Comparison of ENCODE assay signal across 8 cellular contexts in the genomic region with DNA sequence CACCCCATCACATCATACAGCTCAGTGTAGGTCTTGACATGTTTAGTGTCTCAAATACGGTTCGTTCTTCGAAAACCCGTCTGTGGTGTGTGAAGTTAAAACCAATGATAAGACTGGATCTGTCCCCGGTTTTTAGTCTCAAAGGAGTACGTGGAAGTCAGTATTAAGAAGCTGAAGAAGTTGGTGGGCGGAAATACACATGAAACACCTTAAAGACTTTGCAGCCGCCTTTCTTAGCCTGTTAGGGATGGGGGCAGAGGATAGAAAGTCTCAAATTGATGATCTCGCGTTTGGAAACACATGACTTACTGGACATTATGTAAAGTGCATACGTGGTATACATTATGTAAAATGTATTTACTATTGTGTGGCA. TPM values are rescaled to one million over a fixed set of nuclear protein-coding genes. Genes with fewer than 3 reads are reported as not detected.
DNase-seq lines count a peak whose midpoint lies in the region; ATAC-seq and TF ChIP-seq lines count a peak whose summit lies in the region.

No MANE protein-coding gene starts in this region.

- peak overlapping the region; percentile 83 to 95 for H3K4me3 ChIP-seq in ascending aorta
- H3K4me3 ChIP-seq in liver (ENCODE audit: low read depth in 1 of 3, low read length in 3 of 3) = peak overlapping the region; percentile 94 to 98 (median 95)
- peak overlapping the region; percentile 91 to 100 (median 98) for H3K4me3 ChIP-seq in transverse colon

- no peak for TF ChIP-seq POLR2A in transverse colon (IDR thresholded peaks at IDR 0.05)

- no peaks in the 10 kb centered on the region for H3K27me3 Mint-ChIP-seq in activated T-cell treated with anti-CD3 and anti-CD28 coated beads, Interleukin-2, amount 50 U/mL, for 72 hours (ENCODE audit: low read depth)

- no peak for TF ChIP-seq EP300 in transverse colon (IDR thresholded peaks at IDR 0.05; ENCODE audit: low read depth)

- H3K9me3 Mint-ChIP-seq in activated T-cell treated with anti-CD3 and anti-CD28 coated beads, Interleukin-2, amount 50 U/mL, for 72 hours = no peaks in the 10 kb centered on the region

- H3K4me1 Mint-ChIP-seq in activated T-cell treated with anti-CD3 and anti-CD28 coated beads, Interleukin-2, amount 50 U/mL, for 72 hours (ENCODE audit: low read depth) = peaks cover 61% of the 10 kb centered on the region

- peak overlapping the region; percentile 92 for H3K27ac Mint-ChIP-seq in activated T-cell treated with anti-CD3 and anti-CD28 coated beads, Interleukin-2, amount 50 U/mL, for 72 hours

- no peak for TF ChIP-seq CTCF in ascending aorta (IDR thresholded peaks at IDR 0.05)
- no peak for TF ChIP-seq CTCF in liver (IDR thresholded peaks at IDR 0.05; ENCODE audit: low read depth, low read length, missing input control)
- no peak for TF ChIP-seq CTCF in transverse colon (IDR thresholded peaks at IDR 0.05)

- no peak for DNase-seq in activated T-cell treated with anti-CD3 and anti-CD28 coated beads, Interleukin-2, amount 50 U/mL, for 72 hours
- DNase-seq in activated T-cell treated with anti-CD3 and anti-CD28 coated beads for 4 hours = no peak
- no peak for DNase-seq in ascending aorta (ENCODE audit: low spot score in 2 of 2)
- no peak for DNase-seq in transverse colon
- DNase-seq in 8988T = no peak
- DNase-seq in NCI-H748 treated with DMSO at 0.1 percent for 48 hours (lab: John Stamatoyannopoulos, UW) = no peak
- DNase-seq in substantia nigra (lab: John Stamatoyannopoulos, UW) = no peak

- WGBS in liver = 9% methylated on average over 11 of the region's 11 CpGs
- 9 to 12% methylated on average over 7 to 11 of the region's 11 CpGs for WGBS in transverse colon (ENCODE audit: low coverage in 1 of 2), 2 donors

- in situ Hi-C loops in transverse colon (cut with MboI; ENCODE audit: low pct_ligation_motif_present in 1 of 4, low pct_unique_long_range_greater_than_20kb in 1 of 4, low sequenced_read_pairs in 3 of 4) = no loop called here

- intact Hi-C loops in ascending aorta (cut with DNase I) (loop anchor here (2.0 to 10.0 kb wide), 3 partner anchors 103 to 689 kb away; partner anchors contain the start of genes PDCL3, RPL31 and TBC1D8), transverse colon (cut with DNase I; ENCODE audit: low total_unique reads) (no loop called here)

- H3K9ac ChIP-seq in liver (ENCODE audit: low read depth in 1 of 2, low read length in 2 of 2) = peak overlapping the region; percentile 79 to 99

- peaks cover 4 to 19% of the 10 kb centered on the region in 2 donors for H3K36me3 Mint-ChIP-seq in activated T-cell treated with anti-CD3 and anti-CD28 coated beads, Interleukin-2, amount 50 U/mL, for 72 hours (ENCODE audit: insufficient read depth in 2 of 2)

- peaks cover 4 to 11% of the 10 kb centered on the region in 2 donors for H3K4me1 ChIP-seq in ascending aorta
- peaks cover 0 to 23% (median 18%) of the 10 kb centered on the region in 4 donors for H3K4me1 ChIP-seq in liver (ENCODE audit: control insufficient read depth in 4 of 4, insufficient read depth in 4 of 4, low read length in 3 of 4)
- peaks cover 17 to 40% (median 31%) of the 10 kb centered on the region in 4 donors for H3K4me1 ChIP-seq in transverse colon

- TF ChIP-seq RAD21 in liver (IDR thresholded peaks at IDR 0.05) = no peak

- H3K9me3 ChIP-seq in ascending aorta (no peaks in the 10 kb centered on the region), liver (ENCODE audit: control insufficient read depth in 4 of 4, low read length in 3 of 4) (no peaks in the 10 kb centered on the region), transverse colon (no peaks in the 10 kb centered on the region)

- no peak for ATAC-seq in activated T-cell treated with anti-CD3 and anti-CD28 coated beads, Interleukin-2, amount 50 U/mL, for 72 hours (replicated peaks in 1 of 2)

- H3K27ac ChIP-seq in ascending aorta = no peak overlapping the region
- peak overlapping the region; percentile 89 to 91 for H3K27ac ChIP-seq in liver (ENCODE audit: low read depth in 1 of 2, low read length in 2 of 2)
- H3K27ac ChIP-seq in transverse colon = peak overlapping the region; percentile 97 to 100 (median 98)
- H3K27ac ChIP-seq in substantia nigra (ENCODE audit: low read depth, low read length, poor library complexity, severe bottlenecking) = no peak overlapping the region

- H3K36me3 ChIP-seq in ascending aorta (peaks cover 7 to 12% of the 10 kb centered on the region in 2 donors), liver (ENCODE audit: control insufficient read depth in 4 of 4, insufficient read depth in 3 of 4, low read depth in 1 of 4, low read length in 3 of 4) (peaks cover under 1 to 5% (median 2%) of the 10 kb centered on the region in 4 donors), transverse colon (peaks cover 0 to 9% (median under 1%) of the 10 kb centered on the region in 4 donors)

- H3K27me3 ChIP-seq in ascending aorta (no peaks in the 10 kb centered on the region), liver (ENCODE audit: control insufficient read depth in 4 of 4, insufficient read depth in 4 of 4, low read length in 3 of 4) (no peaks in the 10 kb centered on the region), transverse colon (no peaks in the 10 kb centered on the region)

- peak overlapping the region; percentile 94 to 100 for H3K4me3 Mint-ChIP-seq in activated T-cell treated with anti-CD3 and anti-CD28 coated beads, Interleukin-2, amount 50 U/mL, for 72 hours

TF ChIP-seq in liver, 16 proteins besides CTCF, POLR2A, EP300 and RAD21:
- TF ChIP-seq, protein P1, sequence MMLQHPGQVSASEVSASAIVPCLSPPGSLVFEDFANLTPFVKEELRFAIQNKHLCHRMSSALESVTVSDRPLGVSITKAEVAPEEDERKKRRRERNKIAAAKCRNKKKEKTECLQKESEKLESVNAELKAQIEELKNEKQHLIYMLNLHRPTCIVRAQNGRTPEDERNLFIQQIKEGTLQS (IDR thresholded peaks at IDR 0.05) = no peak
- TF ChIP-seq JUND (IDR thresholded peaks at IDR 0.05) (no peak), FOXA1 (IDR thresholded peaks at IDR 0.05) (no peak), HNF4G (IDR thresholded peaks at IDR 0.05) (no peak), HNF4A (conservative IDR thresholded peaks at IDR 0.05) (no peak), NR2F2 (IDR thresholded peaks at IDR 0.05) (no peak), EGR1 (IDR thresholded peaks at IDR 0.05; ENCODE audit: low read depth in 2 of 2) (no peak), FOXA2 (IDR thresholded peaks at IDR 0.05) (no peak), YY1 (IDR thresholded peaks at IDR 0.05) (no peak)

RNA-seq across cellular contexts. Expression of gene CNOT11, which starts 1.0 kb away (rescaled TPM):
- 10 to 100 TPM; 57.4 to 59.3 TPM for total RNA-seq in activated T-cell treated with anti-CD3 and anti-CD28 coated beads, Interleukin-2, amount 50 U/mL, for 72 hours
- total RNA-seq in ascending aorta (32.5 TPM), liver (10 to 100 TPM; 12.7 to 14.3 TPM), transverse colon (10 to 100 TPM; 36.8 to 48.4 (median 37.6) TPM)
- polyA plus RNA-seq in liver = 10 to 100 TPM in 1 of 2 donors, 1 to 10 TPM in 1; 9.8 to 14.3 TPM

RNA-seq across cellular contexts. Expression of gene RNF149, which starts 54.8 kb away (rescaled TPM):
- 10 to 100 TPM; 30.9 to 50.8 TPM for total RNA-seq in activated T-cell treated with anti-CD3 and anti-CD28 coated beads, Interleukin-2, amount 50 U/mL, for 72 hours
- total RNA-seq in ascending aorta = 39.9 TPM
- 10 to 100 TPM; 32.4 to 54.7 TPM for total RNA-seq in liver
- polyA plus RNA-seq in liver = 10 to 100 TPM; 14.1 to 25.8 TPM
- total RNA-seq in transverse colon = 100 to 1,000 TPM in 1 of 4 donors, 10 to 100 TPM in 3; 22.7 to 100 (median 54.6) TPM

Comparison
In these comparisons a context has a peak if more than half of its experiments do, and no peak if none do; other contexts are left out.
1. H3K27ac ChIP-seq: peak in liver (2 of 2) and transverse colon (4 of 4); none in ascending aorta (0 of 2) and substantia nigra (single experiment).
2. Peak in every context shown above with its lines, with median percentiles within 50 percentile points of each other: H3K4me3 ChIP-seq.